8 cellular contexts compared by ENCODE assay signal in the genomic region with DNA sequence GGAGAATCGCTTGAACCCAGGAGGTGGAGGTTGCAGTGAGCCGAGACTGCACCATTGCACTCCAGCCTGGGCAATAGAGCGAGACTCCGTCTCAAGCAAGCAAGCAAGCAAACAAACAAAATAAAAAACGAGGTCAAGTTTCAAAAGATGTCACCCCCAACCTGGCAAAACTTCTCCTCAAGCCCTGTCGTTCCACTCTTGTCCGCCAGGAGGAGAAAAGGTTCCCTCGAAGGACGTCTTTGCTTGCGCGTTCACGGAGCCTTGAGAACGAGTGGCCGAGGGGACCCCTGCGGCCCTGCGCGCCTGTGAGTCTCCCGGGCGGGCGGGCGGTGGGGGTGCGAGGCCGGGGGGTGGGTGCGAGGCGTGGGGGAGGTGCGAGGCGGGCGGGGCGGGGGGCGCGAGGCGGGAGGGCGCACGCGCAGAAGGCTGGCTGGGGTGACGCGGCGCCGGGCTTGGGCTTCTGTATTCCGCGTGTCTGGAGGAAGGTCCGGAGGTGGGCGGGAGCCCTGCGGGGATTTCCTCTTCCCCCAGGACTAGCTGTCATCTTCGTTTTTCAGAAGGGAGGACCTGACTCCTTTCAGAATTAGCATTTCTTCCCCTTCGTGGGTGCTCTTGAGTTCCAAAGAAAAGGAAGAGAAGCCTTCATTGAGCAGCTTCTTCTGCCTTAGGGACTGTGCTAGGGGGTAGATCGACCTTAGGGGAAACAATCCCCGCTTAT. TPM values are rescaled to one million over a fixed set of nuclear protein-coding genes. Genes with fewer than 3 reads are reported as not detected.
DNase-seq lines count a peak whose midpoint lies in the region; ATAC-seq, FAIRE-seq and TF ChIP-seq lines count a peak whose summit lies in the region.

No MANE protein-coding gene starts in this region.

- no peaks in the 10 kb centered on the region for H3K36me3 Mint-ChIP-seq in endodermal cell (ENCODE audit: low read depth)

- H3K36me3 ChIP-seq in endodermal cell (ENCODE audit: control insufficient read depth, insufficient read depth, low read length) = no peaks in the 10 kb centered on the region

- no peaks in the 10 kb centered on the region for H3K4me1 ChIP-seq in endodermal cell (ENCODE audit: control insufficient read depth, insufficient read depth, low read length)

- TF ChIP-seq POLR2A in GM12892 (IDR thresholded peaks at IDR 0.05; ENCODE audit: low read depth, low read length) = no peak

- no peak overlapping the region for H3K9ac ChIP-seq in endodermal cell (ENCODE audit: extremely low read depth, low read length, poor library complexity, severe bottlenecking)

- 9 to 24% methylated on average over 9 to 37 of the region's 48 CpGs for WGBS in endodermal cell (ENCODE audit: insufficient coverage in 1 of 2, insufficient read length in 1 of 2), 2 experiments

- no peaks in the 10 kb centered on the region for H3K27me3 ChIP-seq in endodermal cell (ENCODE audit: control insufficient read depth, insufficient read depth, low read length, poor library complexity, severe bottlenecking)

- peak overlapping the region; percentile 49 for H3K4me3 Mint-ChIP-seq in endodermal cell

- no peak overlapping the region for H3K27ac Mint-ChIP-seq in endodermal cell

- H3K4me1 Mint-ChIP-seq in endodermal cell = no peaks in the 10 kb centered on the region

- ATAC-seq in HG03354 (IDR thresholded peaks at IDR 0.05; ENCODE audit: poor library complexity, severe bottlenecking, unreplicated experiment) = peak; percentile 69
- ATAC-seq in HG02571 (IDR thresholded peaks at IDR 0.05; ENCODE audit: unreplicated experiment) = no peak

- no peak overlapping the region for H3K27ac ChIP-seq in endodermal cell (ENCODE audit: low read depth, low read length)

- DNase-seq in GM12892 (ENCODE audit: insufficient read length) (peak; percentile 76), NOMO-1 (lab: John Stamatoyannopoulos, UW; ENCODE audit: unreplicated experiment in 2 of 2) (peak; percentile 86 to 91), endodermal cell (peak; percentile 96), mesenteric fat pad (ENCODE audit: low spot score) (peak; percentile 93)
- peak; percentile 68 to 71 (median 71) for DNase-seq in activated CD8-positive, alpha-beta memory T cell treated with anti-CD3 and anti-CD28 coated beads for 48 hours (ENCODE audit: low read depth in 2 of 3, low spot score in 2 of 3)
- DNase-seq in stimulated activated CD8-positive, alpha-beta memory T cell treated with anti-CD3 and anti-CD28 coated beads, Interleukin-12 subunit alpha, Interleukin-12 subunit beta, amount 100 ng/mL, for 1 hour (ENCODE audit: low read depth) = peak; percentile 73

- H3K27me3 Mint-ChIP-seq in endodermal cell (ENCODE audit: insufficient read depth) = peaks cover 55% of the 10 kb centered on the region

- peak overlapping the region; percentile 65 for H3K4me3 ChIP-seq in endodermal cell (ENCODE audit: low read length)

- FAIRE-seq in GM12892 (lab: Jason Lieb, UNC) = peak; percentile 95

- no peaks in the 10 kb centered on the region for H3K9me3 Mint-ChIP-seq in endodermal cell

- peak; percentile 79 for TF ChIP-seq CTCF in endodermal cell (conservative IDR thresholded peaks at IDR 0.05)

- H3K9me3 ChIP-seq in endodermal cell (ENCODE audit: control insufficient read depth, low read length) = no peaks in the 10 kb centered on the region

RNA-seq across cellular contexts. Expression of gene SLC52A1, which starts 3.7 kb away (rescaled TPM):
- polyA plus RNA-seq in GM12892 (2012; ENCODE audit: missing spikeins) = not detected
- total RNA-seq in endodermal cell (under 1 TPM in 1 of 2 donors, not detected in 1; 0.13 TPM), mesenteric fat pad (0.22 TPM)
- polyA plus RNA-seq in endodermal cell (2013, experiment 1 of 2) = 0.11 TPM
- polyA plus RNA-seq in endodermal cell (2013, experiment 2 of 2) = 0.12 TPM

RNA-seq across cellular contexts. Expression of gene KIF1C, which starts 33.8 kb away (rescaled TPM):
- 17.6 TPM for polyA plus RNA-seq in GM12892 (2012; ENCODE audit: missing spikeins)
- 100 to 1,000 TPM; 108 to 133 TPM for total RNA-seq in endodermal cell
- 39.1 TPM for polyA plus RNA-seq in endodermal cell (2013, experiment 1 of 2)
- polyA plus RNA-seq in endodermal cell (2013, experiment 2 of 2) = 37.6 TPM
- 213 TPM for total RNA-seq in mesenteric fat pad

RNA-seq across cellular contexts. Expression of gene INCA1, which starts 34.2 kb away (rescaled TPM):
- polyA plus RNA-seq in GM12892 (2012; ENCODE audit: missing spikeins) = 0.95 TPM
- total RNA-seq in endodermal cell (1 to 10 TPM in 1 of 2 donors, under 1 TPM in 1; 0.99 to 1.7 TPM), mesenteric fat pad (0.71 TPM)
- 0.89 TPM for polyA plus RNA-seq in endodermal cell (2013, experiment 1 of 2)
- 0.87 TPM for polyA plus RNA-seq in endodermal cell (2013, experiment 2 of 2)

RNA-seq across cellular contexts. Expression of gene CAMTA2, which starts 44.0 kb away (rescaled TPM):
- polyA plus RNA-seq in GM12892 (2012; ENCODE audit: missing spikeins) = 12.7 TPM
- total RNA-seq in endodermal cell = 10 to 100 TPM; 13.6 to 24.8 TPM
- 14.6 TPM for polyA plus RNA-seq in endodermal cell (2013, experiment 1 of 2)
- 14.7 TPM for polyA plus RNA-seq in endodermal cell (2013, experiment 2 of 2)
- total RNA-seq in mesenteric fat pad = 53.8 TPM

RNA-seq across cellular contexts. Expression of gene ZFP3, which starts 46.7 kb away (rescaled TPM):
- polyA plus RNA-seq in GM12892 (2012; ENCODE audit: missing spikeins) = 0.72 TPM
- 1 to 10 TPM in 1 of 2 donors, under 1 TPM in 1; 0.09 to 1.3 TPM for total RNA-seq in endodermal cell
- 0.07 TPM for polyA plus RNA-seq in endodermal cell (2013, experiment 1 of 2)
- 0.21 TPM for polyA plus RNA-seq in endodermal cell (2013, experiment 2 of 2)
- 4.2 TPM for total RNA-seq in mesenteric fat pad
